Comparison of ENCODE assay signal across 1 cellular context in the genomic region with DNA sequence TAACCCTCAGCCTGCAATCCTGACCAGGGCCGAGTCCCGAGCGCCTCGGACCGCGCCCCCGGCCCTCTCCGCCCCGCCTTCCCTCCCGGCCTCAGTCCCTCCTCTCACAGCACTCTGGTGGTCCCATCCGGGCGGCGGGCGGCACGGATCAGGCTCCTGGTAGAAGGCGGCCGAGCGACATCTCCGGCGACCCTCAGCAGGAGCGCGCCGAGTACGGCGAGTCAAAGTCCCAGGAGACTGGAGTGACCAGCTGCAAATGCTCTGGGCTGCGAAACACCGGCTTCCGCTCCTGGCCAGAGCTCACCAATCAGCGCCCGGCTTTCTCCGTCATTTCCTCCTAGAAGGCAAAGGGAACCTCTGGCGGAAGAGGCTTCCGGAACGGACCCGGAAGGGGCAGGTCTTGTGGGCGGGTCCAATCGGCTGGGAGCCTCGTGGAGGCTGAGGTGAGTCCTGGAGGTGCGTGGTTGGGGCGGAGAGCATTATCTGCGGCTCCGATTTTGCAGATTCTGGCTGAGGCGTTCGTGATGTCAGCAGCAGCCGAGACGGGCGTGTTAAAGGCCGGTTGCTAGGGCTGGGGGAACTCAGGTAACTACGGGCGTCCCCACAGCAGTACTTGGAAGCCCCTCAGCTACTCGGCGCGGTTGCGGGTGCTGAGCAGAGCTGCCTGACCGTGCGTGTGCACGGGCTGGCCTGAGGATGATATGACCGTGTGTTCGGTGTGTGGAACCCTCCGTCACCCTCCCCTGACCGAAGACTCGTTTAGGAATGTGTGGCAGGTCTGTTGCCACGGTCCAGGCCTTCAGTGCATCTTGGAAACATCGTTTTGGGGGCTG.
A peak's percentile ranks its signal among the peaks of the same experiment; 100 is the strongest.
TF ChIP-seq lines count a peak whose summit lies in the region.

A gene with protein sequence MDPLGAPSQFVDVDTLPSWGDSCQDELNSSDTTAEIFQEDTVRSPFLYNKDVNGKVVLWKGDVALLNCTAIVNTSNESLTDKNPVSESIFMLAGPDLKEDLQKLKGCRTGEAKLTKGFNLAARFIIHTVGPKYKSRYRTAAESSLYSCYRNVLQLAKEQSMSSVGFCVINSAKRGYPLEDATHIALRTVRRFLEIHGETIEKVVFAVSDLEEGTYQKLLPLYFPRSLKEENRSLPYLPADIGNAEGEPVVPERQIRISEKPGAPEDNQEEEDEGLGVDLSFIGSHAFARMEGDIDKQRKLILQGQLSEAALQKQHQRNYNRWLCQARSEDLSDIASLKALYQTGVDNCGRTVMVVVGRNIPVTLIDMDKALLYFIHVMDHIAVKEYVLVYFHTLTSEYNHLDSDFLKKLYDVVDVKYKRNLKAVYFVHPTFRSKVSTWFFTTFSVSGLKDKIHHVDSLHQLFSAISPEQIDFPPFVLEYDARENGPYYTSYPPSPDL (minus strand): TSS at position 282 of the 833 bp plus-strand sequence. CDS start 9,264 bp downstream, outside the sequence.
A gene (plus strand): TSS at position 400 of the 833 bp plus-strand sequence. CDS start 3,581 bp downstream, outside the sequence.

TF ChIP-seq in K562, 482 proteins besides CTCF, POLR2A, EP300 and RAD21 (continued from another document and continues in another):
- TF ChIP-seq, protein P1, sequence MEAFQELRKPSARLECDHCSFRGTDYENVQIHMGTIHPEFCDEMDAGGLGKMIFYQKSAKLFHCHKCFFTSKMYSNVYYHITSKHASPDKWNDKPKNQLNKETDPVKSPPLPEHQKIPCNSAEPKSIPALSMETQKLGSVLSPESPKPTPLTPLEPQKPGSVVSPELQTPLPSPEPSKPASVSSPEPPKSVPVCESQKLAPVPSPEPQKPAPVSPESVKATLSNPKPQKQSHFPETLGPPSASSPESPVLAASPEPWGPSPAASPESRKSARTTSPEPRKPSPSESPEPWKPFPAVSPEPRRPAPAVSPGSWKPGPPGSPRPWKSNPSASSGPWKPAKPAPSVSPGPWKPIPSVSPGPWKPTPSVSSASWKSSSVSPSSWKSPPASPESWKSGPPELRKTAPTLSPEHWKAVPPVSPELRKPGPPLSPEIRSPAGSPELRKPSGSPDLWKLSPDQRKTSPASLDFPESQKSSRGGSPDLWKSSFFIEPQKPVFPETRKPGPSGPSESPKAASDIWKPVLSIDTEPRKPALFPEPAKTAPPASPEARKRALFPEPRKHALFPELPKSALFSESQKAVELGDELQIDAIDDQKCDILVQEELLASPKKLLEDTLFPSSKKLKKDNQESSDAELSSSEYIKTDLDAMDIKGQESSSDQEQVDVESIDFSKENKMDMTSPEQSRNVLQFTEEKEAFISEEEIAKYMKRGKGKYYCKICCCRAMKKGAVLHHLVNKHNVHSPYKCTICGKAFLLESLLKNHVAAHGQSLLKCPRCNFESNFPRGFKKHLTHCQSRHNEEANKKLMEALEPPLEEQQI (IDR thresholded peaks at IDR 0.05) = no peak
- TF ChIP-seq PHTF2 (CRISPR knock-in tag; IDR thresholded peaks at IDR 0.05) = no peak
- TF ChIP-seq JUN (IDR thresholded peaks at IDR 0.05; ENCODE audit: borderline replicate concordance, low read depth, low read length) = peak; percentile 73; the same call in 1 of the 2 replicates
- TF ChIP-seq JUN (CRISPR knock-in tag; IDR thresholded peaks at IDR 0.05; ENCODE audit: borderline replicate concordance) = no peak
- TF ChIP-seq TAL1 (IDR thresholded peaks at IDR 0.05) = no peak
- TF ChIP-seq KLF1 (tag; IDR thresholded peaks at IDR 0.05) = no peak
- peak; percentile 75; the same call in 1 of the 2 replicates for TF ChIP-seq SIN3B (IDR thresholded peaks at IDR 0.05; ENCODE audit: low read depth)
- TF ChIP-seq ARNT (IDR thresholded peaks at IDR 0.05) = no peak
- no peak for TF ChIP-seq ZBED1 (IDR thresholded peaks at IDR 0.05)
- peak; percentile 82 for TF ChIP-seq PHF8 (IDR thresholded peaks at IDR 0.05; ENCODE audit: borderline replicate concordance, low read length)
- peak; percentile 90 for TF ChIP-seq POLR2G (IDR thresholded peaks at IDR 0.05; ENCODE audit: low read depth, low read length)
- 0 out of 2 replicates have a peak, but pooled peaks have one; percentile 38 for TF ChIP-seq E2F3 (CRISPR knock-in tag; IDR thresholded peaks at IDR 0.05)
- TF ChIP-seq ELF2 (CRISPR knock-in tag; IDR thresholded peaks at IDR 0.05) = peak; percentile 93
- TF ChIP-seq ATF1 (CRISPR knock-in tag; IDR thresholded peaks at IDR 0.05) = no peak
- peak; percentile 81 for TF ChIP-seq ATF1 (tag; IDR thresholded peaks at IDR 0.05)
- peak; percentile 70 for TF ChIP-seq PHF20 (IDR thresholded peaks at IDR 0.05; ENCODE audit: partially characterized antibody)
- TF ChIP-seq, protein P2, sequence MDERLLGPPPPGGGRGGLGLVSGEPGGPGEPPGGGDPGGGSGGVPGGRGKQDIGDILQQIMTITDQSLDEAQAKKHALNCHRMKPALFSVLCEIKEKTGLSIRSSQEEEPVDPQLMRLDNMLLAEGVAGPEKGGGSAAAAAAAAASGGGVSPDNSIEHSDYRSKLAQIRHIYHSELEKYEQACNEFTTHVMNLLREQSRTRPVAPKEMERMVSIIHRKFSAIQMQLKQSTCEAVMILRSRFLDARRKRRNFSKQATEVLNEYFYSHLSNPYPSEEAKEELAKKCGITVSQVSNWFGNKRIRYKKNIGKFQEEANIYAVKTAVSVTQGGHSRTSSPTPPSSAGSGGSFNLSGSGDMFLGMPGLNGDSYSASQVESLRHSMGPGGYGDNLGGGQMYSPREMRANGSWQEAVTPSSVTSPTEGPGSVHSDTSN (CRISPR knock-in tag; IDR thresholded peaks at IDR 0.05; ENCODE audit: low read depth) = no peak
- TF ChIP-seq, protein P2 (tag; conservative IDR thresholded peaks at IDR 0.05; ENCODE audit: low read depth) = no peak
- no peak for TF ChIP-seq KAT2B (IDR thresholded peaks at IDR 0.05; ENCODE audit: low read depth, low read length)
- no peak for TF ChIP-seq ZFP36 (IDR thresholded peaks at IDR 0.05; ENCODE audit: low read depth, low read length, partially characterized antibody)
- TF ChIP-seq PTBP1 (IDR thresholded peaks at IDR 0.05; ENCODE audit: low read depth, low read length) = no peak
- peak; percentile 94 for TF ChIP-seq GABPB1 (CRISPR knock-in tag; IDR thresholded peaks at IDR 0.05)
- TF ChIP-seq, protein P3, sequence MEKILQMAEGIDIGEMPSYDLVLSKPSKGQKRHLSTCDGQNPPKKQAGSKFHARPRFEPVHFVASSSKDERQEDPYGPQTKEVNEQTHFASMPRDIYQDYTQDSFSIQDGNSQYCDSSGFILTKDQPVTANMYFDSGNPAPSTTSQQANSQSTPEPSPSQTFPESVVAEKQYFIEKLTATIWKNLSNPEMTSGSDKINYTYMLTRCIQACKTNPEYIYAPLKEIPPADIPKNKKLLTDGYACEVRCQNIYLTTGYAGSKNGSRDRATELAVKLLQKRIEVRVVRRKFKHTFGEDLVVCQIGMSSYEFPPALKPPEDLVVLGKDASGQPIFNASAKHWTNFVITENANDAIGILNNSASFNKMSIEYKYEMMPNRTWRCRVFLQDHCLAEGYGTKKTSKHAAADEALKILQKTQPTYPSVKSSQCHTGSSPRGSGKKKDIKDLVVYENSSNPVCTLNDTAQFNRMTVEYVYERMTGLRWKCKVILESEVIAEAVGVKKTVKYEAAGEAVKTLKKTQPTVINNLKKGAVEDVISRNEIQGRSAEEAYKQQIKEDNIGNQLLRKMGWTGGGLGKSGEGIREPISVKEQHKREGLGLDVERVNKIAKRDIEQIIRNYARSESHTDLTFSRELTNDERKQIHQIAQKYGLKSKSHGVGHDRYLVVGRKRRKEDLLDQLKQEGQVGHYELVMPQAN (IDR thresholded peaks at IDR 0.05; ENCODE audit: borderline replicate concordance) = peak; percentile 97
- TF ChIP-seq, protein P4, sequence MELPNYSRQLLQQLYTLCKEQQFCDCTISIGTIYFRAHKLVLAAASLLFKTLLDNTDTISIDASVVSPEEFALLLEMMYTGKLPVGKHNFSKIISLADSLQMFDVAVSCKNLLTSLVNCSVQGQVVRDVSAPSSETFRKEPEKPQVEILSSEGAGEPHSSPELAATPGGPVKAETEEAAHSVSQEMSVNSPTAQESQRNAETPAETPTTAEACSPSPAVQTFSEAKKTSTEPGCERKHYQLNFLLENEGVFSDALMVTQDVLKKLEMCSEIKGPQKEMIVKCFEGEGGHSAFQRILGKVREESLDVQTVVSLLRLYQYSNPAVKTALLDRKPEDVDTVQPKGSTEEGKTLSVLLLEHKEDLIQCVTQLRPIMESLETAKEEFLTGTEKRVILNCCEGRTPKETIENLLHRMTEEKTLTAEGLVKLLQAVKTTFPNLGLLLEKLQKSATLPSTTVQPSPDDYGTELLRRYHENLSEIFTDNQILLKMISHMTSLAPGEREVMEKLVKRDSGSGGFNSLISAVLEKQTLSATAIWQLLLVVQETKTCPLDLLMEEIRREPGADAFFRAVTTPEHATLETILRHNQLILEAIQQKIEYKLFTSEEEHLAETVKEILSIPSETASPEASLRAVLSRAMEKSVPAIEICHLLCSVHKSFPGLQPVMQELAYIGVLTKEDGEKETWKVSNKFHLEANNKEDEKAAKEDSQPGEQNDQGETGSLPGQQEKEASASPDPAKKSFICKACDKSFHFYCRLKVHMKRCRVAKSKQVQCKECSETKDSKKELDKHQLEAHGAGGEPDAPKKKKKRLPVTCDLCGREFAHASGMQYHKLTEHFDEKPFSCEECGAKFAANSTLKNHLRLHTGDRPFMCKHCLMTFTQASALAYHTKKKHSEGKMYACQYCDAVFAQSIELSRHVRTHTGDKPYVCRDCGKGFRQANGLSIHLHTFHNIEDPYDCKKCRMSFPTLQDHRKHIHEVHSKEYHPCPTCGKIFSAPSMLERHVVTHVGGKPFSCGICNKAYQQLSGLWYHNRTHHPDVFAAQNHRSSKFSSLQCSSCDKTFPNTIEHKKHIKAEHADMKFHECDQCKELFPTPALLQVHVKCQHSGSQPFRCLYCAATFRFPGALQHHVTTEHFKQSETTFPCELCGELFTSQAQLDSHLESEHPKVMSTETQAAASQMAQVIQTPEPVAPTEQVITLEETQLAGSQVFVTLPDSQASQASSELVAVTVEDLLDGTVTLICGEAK (IDR thresholded peaks at IDR 0.05) = peak; percentile 97
- TF ChIP-seq, protein P4 (CRISPR knock-in tag; IDR thresholded peaks at IDR 0.05) = no peak
- TF ChIP-seq, protein P5, sequence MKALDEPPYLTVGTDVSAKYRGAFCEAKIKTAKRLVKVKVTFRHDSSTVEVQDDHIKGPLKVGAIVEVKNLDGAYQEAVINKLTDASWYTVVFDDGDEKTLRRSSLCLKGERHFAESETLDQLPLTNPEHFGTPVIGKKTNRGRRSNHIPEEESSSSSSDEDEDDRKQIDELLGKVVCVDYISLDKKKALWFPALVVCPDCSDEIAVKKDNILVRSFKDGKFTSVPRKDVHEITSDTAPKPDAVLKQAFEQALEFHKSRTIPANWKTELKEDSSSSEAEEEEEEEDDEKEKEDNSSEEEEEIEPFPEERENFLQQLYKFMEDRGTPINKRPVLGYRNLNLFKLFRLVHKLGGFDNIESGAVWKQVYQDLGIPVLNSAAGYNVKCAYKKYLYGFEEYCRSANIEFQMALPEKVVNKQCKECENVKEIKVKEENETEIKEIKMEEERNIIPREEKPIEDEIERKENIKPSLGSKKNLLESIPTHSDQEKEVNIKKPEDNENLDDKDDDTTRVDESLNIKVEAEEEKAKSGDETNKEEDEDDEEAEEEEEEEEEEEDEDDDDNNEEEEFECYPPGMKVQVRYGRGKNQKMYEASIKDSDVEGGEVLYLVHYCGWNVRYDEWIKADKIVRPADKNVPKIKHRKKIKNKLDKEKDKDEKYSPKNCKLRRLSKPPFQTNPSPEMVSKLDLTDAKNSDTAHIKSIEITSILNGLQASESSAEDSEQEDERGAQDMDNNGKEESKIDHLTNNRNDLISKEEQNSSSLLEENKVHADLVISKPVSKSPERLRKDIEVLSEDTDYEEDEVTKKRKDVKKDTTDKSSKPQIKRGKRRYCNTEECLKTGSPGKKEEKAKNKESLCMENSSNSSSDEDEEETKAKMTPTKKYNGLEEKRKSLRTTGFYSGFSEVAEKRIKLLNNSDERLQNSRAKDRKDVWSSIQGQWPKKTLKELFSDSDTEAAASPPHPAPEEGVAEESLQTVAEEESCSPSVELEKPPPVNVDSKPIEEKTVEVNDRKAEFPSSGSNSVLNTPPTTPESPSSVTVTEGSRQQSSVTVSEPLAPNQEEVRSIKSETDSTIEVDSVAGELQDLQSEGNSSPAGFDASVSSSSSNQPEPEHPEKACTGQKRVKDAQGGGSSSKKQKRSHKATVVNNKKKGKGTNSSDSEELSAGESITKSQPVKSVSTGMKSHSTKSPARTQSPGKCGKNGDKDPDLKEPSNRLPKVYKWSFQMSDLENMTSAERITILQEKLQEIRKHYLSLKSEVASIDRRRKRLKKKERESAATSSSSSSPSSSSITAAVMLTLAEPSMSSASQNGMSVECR (CRISPR knock-in tag; IDR thresholded peaks at IDR 0.05) = peak; percentile 97
- peak; percentile 83 for TF ChIP-seq CXXC5 (CRISPR knock-in tag; IDR thresholded peaks at IDR 0.05)
